30 cellular contexts compared by ENCODE assay signal in genomic region chr10:75305675-75306074, GRCh38.
"Had no signal": no experiment of that assay in that cellular context is flagged by ENCODE, and none has a peak within 500 bp of the region (broad histone marks: within the 10 kb centered on the region; RNA-seq: fewer than 3 reads in every experiment).

No MANE protein-coding gene starts in this region.

- H3K4me1 ChIP-seq: adrenal gland had no signal

- H3K36me3 ChIP-seq: adrenal gland, cardiac muscle cell had no signal

- H3K27ac ChIP-seq: adrenal gland, cardiac muscle cell, VCaP had no signal

- H3K4me3 ChIP-seq: adrenal gland, cardiac muscle cell had no signal

- DNase-seq: activated B cell treated with CpG ODN at 0.5 μM for 24 hours; activated CD4-positive, alpha-beta memory T cell treated with anti-CD3 and anti-CD28 coated beads for 36 hours; activated CD4-positive, alpha-beta T cell treated with anti-CD3 and anti-CD28 coated beads for 4 hours; activated CD4-positive, alpha-beta T cell treated with anti-CD3 and anti-CD28 coated beads, Interleukin-2, amount 10 ng/mL, durations not matched to agents 24 days and 14 days; activated CD4-positive, alpha-beta T cell treated with anti-CD3 and anti-CD28 coated beads, Interleukin-2, amount 50 U/mL, for 1 hour; activated CD4-positive, alpha-beta T cell treated with anti-CD3 and anti-CD28 coated beads, Interleukin-2, amount 50 U/mL, for 4 hours; activated CD4-positive, CD25-positive, alpha-beta regulatory T cell treated with anti-CD3 and anti-CD28 coated beads, Interleukin-2, amount 50 U/mL, for 72 hours; activated CD8-positive, alpha-beta memory T cell treated with anti-CD3 and anti-CD28 coated beads, Interleukin-2, amount 50 U/mL, for 4 hours; activated CD8-positive, alpha-beta T cell treated with anti-CD3 and anti-CD28 coated beads for 36 hours; activated effector memory CD4-positive, alpha-beta T cell treated with anti-CD3 and anti-CD28 coated beads, Interleukin-2, amount 50 U/mL, for 16 hours; activated gamma-delta T cell treated with Interleukin-2 at 50 U/mL for 16 hours; activated naive CD4-positive, alpha-beta T cell; activated naive CD4-positive, alpha-beta T cell treated with anti-CD3 and anti-CD28 coated beads for 36 hours; activated naive CD4-positive, alpha-beta T cell treated with anti-CD3 and anti-CD28 coated beads, Interleukin-2, amount 50 U/mL, for 16 hours; activated naive CD8-positive, alpha-beta T cell treated with anti-CD3 and anti-CD28 coated beads for 36 hours; activated T-cell treated with anti-CD3 and anti-CD28 coated beads for 4 hours; activated T-cell treated with anti-CD3 and anti-CD28 coated beads, Interleukin-2, amount 50 U/mL, for 1 hour; activated T-cell treated with anti-CD3 and anti-CD28 coated beads, Interleukin-2, amount 50 U/mL, for 4 hours; activated T-cell treated with anti-CD3 and anti-CD28 coated beads, Interleukin-2, amount 50 U/mL, for 72 hours; adrenal gland; amniotic stem cell; aorta; caudate nucleus; cerebellar nuclear complex; T-helper 2 cell; T-helper 9 cell had no signal

- ATAC-seq: activated CD8-positive, alpha-beta T cell treated with anti-CD3 and anti-CD28 coated beads for 36 hours; activated naive CD4-positive, alpha-beta T cell treated with anti-CD3 and anti-CD28 coated beads, Interleukin-2, amount 50 U/mL, for 72 hours; activated T-cell treated with anti-CD3 and anti-CD28 coated beads, Interleukin-2, amount 50 U/mL, for 4 hours; activated T-cell treated with anti-CD3 and anti-CD28 coated beads, Interleukin-2, amount 50 U/mL, for 72 hours; activated T-helper 17 cell treated with anti-CD3 and anti-CD28 coated beads, Interleukin-2, amount 50 U/mL, for 72 hours had no signal

- H3K27me3 ChIP-seq: adrenal gland, cardiac muscle cell had no signal

- H3K9me3 ChIP-seq: adrenal gland had no signal
